Comparison of ENCODE assay signal across 28 cellular contexts in genomic region chr17:41167561-41167960, GRCh38. TPM values are rescaled to one million over a fixed set of nuclear protein-coding genes. Genes with fewer than 3 reads are reported as not detected.
"Had no signal": no experiment of that assay in that cellular context is flagged by ENCODE, and none has a peak within 500 bp of the region (broad histone marks: within the 10 kb centered on the region; RNA-seq: fewer than 3 reads in every experiment).

No MANE protein-coding gene starts in this region.

- H3K27me3 ChIP-seq: foreskin keratinocyte, tibial artery had no signal

- H3K4me1 Mint-ChIP-seq: brain; natural killer cell; stimulated activated naive CD8-positive, alpha-beta T cell treated with anti-CD3 and anti-CD28 coated beads, Interleukin-15, amount 100 ng/mL, for 72 hours had no signal

- H3K4me3 ChIP-seq: pancreas, tibial artery had no signal

- H3K9me3 ChIP-seq: neutrophil, pancreas, tibial artery had no signal

- H3K27me3 Mint-ChIP-seq: stimulated activated naive CD8-positive, alpha-beta T cell treated with anti-CD3 and anti-CD28 coated beads, Interleukin-15, amount 100 ng/mL, for 72 hours had no signal

- H3K4me1 ChIP-seq: foreskin keratinocyte, pancreas, tibial artery had no signal

- H3K36me3 ChIP-seq: neutrophil, pancreas, tibial artery had no signal

- ATAC-seq: activated CD8-positive, alpha-beta T cell treated with anti-CD3 and anti-CD28 coated beads, Interleukin-2, amount 10 ng/mL, durations not matched to agents 7 days and 5 days; foreskin keratinocyte; left ventricle myocardium superior; natural killer cell; pancreas; right cardiac atrium; stimulated activated naive CD8-positive, alpha-beta T cell treated with anti-CD3 and anti-CD28 coated beads, Interleukin-15, amount 100 ng/mL, for 72 hours had no signal

- H3K27ac Mint-ChIP-seq: activated CD8-positive, alpha-beta T cell treated with anti-CD3 and anti-CD28 coated beads, Interleukin-2, amount 10 ng/mL, durations not matched to agents 7 days and 5 days; activated T-helper 1 cell treated with anti-CD3 and anti-CD28 coated beads, Interleukin-12 subunit alpha, Interleukin-12 subunit beta, Interleukin-2, Interleukin-4 antibody, amounts not matched to agents 30 ng/mL and 10 ng/mL and 1 ng/mL, durations not matched to agents 14 hours and 24 hours and 36 hours; brain; natural killer cell; stimulated activated naive CD8-positive, alpha-beta T cell treated with anti-CD3 and anti-CD28 coated beads, Interleukin-15, amount 100 ng/mL, for 72 hours had no signal

- H3K27ac ChIP-seq: foreskin keratinocyte, neutrophil, pancreas, tibial artery had no signal

- H3K36me3 Mint-ChIP-seq: brain, natural killer cell had no signal

- DNase-seq: activated CD4-positive, alpha-beta T cell treated with anti-CD3 and anti-CD28 coated beads for 1 hour; activated CD4-positive, alpha-beta T cell treated with anti-CD3 and anti-CD28 coated beads, Interleukin-2, amount 50 U/mL, for 1 hour; activated CD8-positive, alpha-beta T cell treated with anti-CD3 and anti-CD28 coated beads, Interleukin-2, amount 10 ng/mL, durations not matched to agents 7 days and 5 days; activated gamma-delta T cell; activated naive CD4-positive, alpha-beta T cell treated with anti-CD3 and anti-CD28 coated beads, Interleukin-2, amount 50 U/mL, for 16 hours; dermis blood vessel endothelial cell; effector CD8-positive, alpha-beta T cell; foreskin keratinocyte; left ventricle myocardium superior; mammary epithelial cell; midbrain; natural killer cell; right cardiac atrium; stimulated activated CD4-positive, alpha-beta T cell treated with anti-CD3 and anti-CD28 coated beads, Interleukin-12 subunit alpha, Interleukin-12 subunit beta, amount 100 ng/mL, for 4 hours; stimulated activated naive CD8-positive, alpha-beta T cell treated with anti-CD3 and anti-CD28 coated beads, Interleukin-15, amount 100 ng/mL, for 72 hours; tibial artery had no signal

- H3K4me3 Mint-ChIP-seq: activated CD8-positive, alpha-beta T cell treated with anti-CD3 and anti-CD28 coated beads, Interleukin-2, amount 10 ng/mL, durations not matched to agents 7 days and 5 days; activated T-helper 1 cell treated with anti-CD3 and anti-CD28 coated beads, Interleukin-12 subunit alpha, Interleukin-12 subunit beta, Interleukin-2, Interleukin-4 antibody, amounts not matched to agents 30 ng/mL and 10 ng/mL and 1 ng/mL, durations not matched to agents 14 hours and 24 hours and 36 hours; brain; natural killer cell; stimulated activated naive CD8-positive, alpha-beta T cell treated with anti-CD3 and anti-CD28 coated beads, Interleukin-15, amount 100 ng/mL, for 72 hours had no signal

- H3K9me3 Mint-ChIP-seq: activated T-helper 1 cell treated with anti-CD3 and anti-CD28 coated beads, Interleukin-12 subunit alpha, Interleukin-12 subunit beta, Interleukin-2, Interleukin-4 antibody, amounts not matched to agents 30 ng/mL and 10 ng/mL and 1 ng/mL, durations not matched to agents 14 hours and 24 hours and 36 hours; brain; natural killer cell; stimulated activated naive CD8-positive, alpha-beta T cell treated with anti-CD3 and anti-CD28 coated beads, Interleukin-15, amount 100 ng/mL, for 72 hours had no signal

RNA-seq across cellular contexts. Expression of gene KRTAP4-3, which starts 0.5 kb away (rescaled TPM):
- total RNA-seq: activated CD8-positive, alpha-beta T cell treated with anti-CD3 and anti-CD28 coated beads, Interleukin-2, amount 10 ng/mL, durations not matched to agents 7 days and 5 days; activated T-helper 1 cell treated with anti-CD3 and anti-CD28 coated beads, Interleukin-12 subunit alpha, Interleukin-12 subunit beta, Interleukin-2, Interleukin-4 antibody, amounts not matched to agents 30 ng/mL and 10 ng/mL and 1 ng/mL, durations not matched to agents 14 hours and 24 hours and 36 hours; aorta; cardiac septum; dermis blood vessel endothelial cell; foreskin keratinocyte; glomerular endothelial cell; left ventricle myocardium superior; mammary epithelial cell; natural killer cell; pancreas; pulmonary artery endothelial cell; right cardiac atrium; skeletal muscle tissue; urinary bladder had no signal
- polyA plus RNA-seq: adipose tissue, aorta, esophagus, foreskin keratinocyte, mammary epithelial cell, pancreas, right cardiac atrium, urinary bladder had no signal

RNA-seq across cellular contexts. Expression of gene KRTAP4-4, which starts 7.0 kb away (rescaled TPM):
- total RNA-seq: activated CD8-positive, alpha-beta T cell treated with anti-CD3 and anti-CD28 coated beads, Interleukin-2, amount 10 ng/mL, durations not matched to agents 7 days and 5 days; activated T-helper 1 cell treated with anti-CD3 and anti-CD28 coated beads, Interleukin-12 subunit alpha, Interleukin-12 subunit beta, Interleukin-2, Interleukin-4 antibody, amounts not matched to agents 30 ng/mL and 10 ng/mL and 1 ng/mL, durations not matched to agents 14 hours and 24 hours and 36 hours; aorta; cardiac septum; dermis blood vessel endothelial cell; foreskin keratinocyte; glomerular endothelial cell; left ventricle myocardium superior; mammary epithelial cell; natural killer cell; pancreas; pulmonary artery endothelial cell; right cardiac atrium; skeletal muscle tissue; urinary bladder had no signal
- polyA plus RNA-seq: adipose tissue, aorta, esophagus, foreskin keratinocyte, mammary epithelial cell, pancreas, right cardiac atrium, urinary bladder had no signal

RNA-seq across cellular contexts. Expression of gene KRTAP4-2, which starts 10.5 kb away (rescaled TPM):
- total RNA-seq: activated CD8-positive, alpha-beta T cell treated with anti-CD3 and anti-CD28 coated beads, Interleukin-2, amount 10 ng/mL, durations not matched to agents 7 days and 5 days; activated T-helper 1 cell treated with anti-CD3 and anti-CD28 coated beads, Interleukin-12 subunit alpha, Interleukin-12 subunit beta, Interleukin-2, Interleukin-4 antibody, amounts not matched to agents 30 ng/mL and 10 ng/mL and 1 ng/mL, durations not matched to agents 14 hours and 24 hours and 36 hours; aorta; cardiac septum; dermis blood vessel endothelial cell; foreskin keratinocyte; glomerular endothelial cell; left ventricle myocardium superior; mammary epithelial cell; natural killer cell; pancreas; pulmonary artery endothelial cell; right cardiac atrium; skeletal muscle tissue; urinary bladder had no signal
- polyA plus RNA-seq: adipose tissue, aorta, esophagus, foreskin keratinocyte, mammary epithelial cell, pancreas, right cardiac atrium, urinary bladder had no signal

RNA-seq across cellular contexts. Expression of gene KRTAP4-1, which starts 17.1 kb away (rescaled TPM):
- total RNA-seq: activated CD8-positive, alpha-beta T cell treated with anti-CD3 and anti-CD28 coated beads, Interleukin-2, amount 10 ng/mL, durations not matched to agents 7 days and 5 days; activated T-helper 1 cell treated with anti-CD3 and anti-CD28 coated beads, Interleukin-12 subunit alpha, Interleukin-12 subunit beta, Interleukin-2, Interleukin-4 antibody, amounts not matched to agents 30 ng/mL and 10 ng/mL and 1 ng/mL, durations not matched to agents 14 hours and 24 hours and 36 hours; aorta; cardiac septum; dermis blood vessel endothelial cell; foreskin keratinocyte; glomerular endothelial cell; left ventricle myocardium superior; mammary epithelial cell; natural killer cell; pancreas; pulmonary artery endothelial cell; right cardiac atrium; skeletal muscle tissue; urinary bladder had no signal
- polyA plus RNA-seq: adipose tissue, aorta, esophagus, foreskin keratinocyte, mammary epithelial cell, pancreas, right cardiac atrium, urinary bladder had no signal

RNA-seq across cellular contexts. Expression of gene KRTAP4-5, which starts 17.9 kb away (rescaled TPM):
- total RNA-seq: activated CD8-positive, alpha-beta T cell treated with anti-CD3 and anti-CD28 coated beads, Interleukin-2, amount 10 ng/mL, durations not matched to agents 7 days and 5 days; activated T-helper 1 cell treated with anti-CD3 and anti-CD28 coated beads, Interleukin-12 subunit alpha, Interleukin-12 subunit beta, Interleukin-2, Interleukin-4 antibody, amounts not matched to agents 30 ng/mL and 10 ng/mL and 1 ng/mL, durations not matched to agents 14 hours and 24 hours and 36 hours; aorta; cardiac septum; dermis blood vessel endothelial cell; foreskin keratinocyte; glomerular endothelial cell; left ventricle myocardium superior; mammary epithelial cell; natural killer cell; pancreas; pulmonary artery endothelial cell; right cardiac atrium; skeletal muscle tissue; urinary bladder had no signal
- polyA plus RNA-seq: adipose tissue, aorta, esophagus, foreskin keratinocyte, mammary epithelial cell, pancreas, right cardiac atrium, urinary bladder had no signal
